Comparison of ENCODE assay signal across 35 cellular contexts in genomic region chr12:88166179-88166578, GRCh38.
"Had no signal": no experiment of that assay in that cellular context is flagged by ENCODE, and none has a peak within 500 bp of the region (broad histone marks: within the 10 kb centered on the region; RNA-seq: fewer than 3 reads in every experiment).

No MANE protein-coding gene starts in this region.

- H3K27me3 ChIP-seq: MG63 had no signal

- H3K9me3 ChIP-seq: MG63 had no signal

- H3K4me3 ChIP-seq: MG63 had no signal

- H3K4me2 ChIP-seq: KMS-11 had no signal

- DNase-seq: Karpas-422, Kasumi-1, KG1, MG63, MM.1S, MV-4-11, NCI-H1048, NCI-H1092, NCI-H1092 treated with DMSO at 0.1 percent for 48 hours, NCI-H1105 treated with DMSO at 0.1 percent for 48 hours, NCI-H1417, NCI-H1417 treated with DMSO at 0.1 percent for 48 hours, NCI-H1436, NCI-H1436 treated with DMSO at 0.1 percent for 48 hours, NCI-H146, NCI-H1694, NCI-H187, NCI-H187 treated with DMSO at 0.1 percent for 48 hours, NCI-H1930, NCI-H2029, NCI-H2029 treated with DMSO at 0.1 percent for 48 hours, NCI-H2081, NCI-H2081 treated with DMSO at 0.1 percent for 48 hours, NCI-H2107, NCI-H2171, NCI-H2171 treated with DMSO at 0.1 percent for 48 hours, NCI-H2227 treated with DMSO at 0.1 percent for 48 hours, NCI-H226, NCI-H345, NCI-H446, NCI-H446 treated with DMSO at 0.1 percent for 48 hours, NCI-H510A, NCI-H510A treated with DMSO at 0.1 percent for 48 hours, NCI-H524 had no signal

- H3K9ac ChIP-seq: KMS-11 had no signal

- H3K27ac ChIP-seq: KMS-11 had no signal
